ENCODE assay signal across 8 cellular contexts in genomic region chr6:21438986-21439352, GRCh38.
A peak's percentile ranks its signal among the peaks of the same experiment; 100 is the strongest.
DNase-seq lines count a peak whose midpoint lies in the region; ATAC-seq lines count a peak whose summit lies in the region.

No MANE protein-coding gene starts in this region.

- ATAC-seq in GM19035 (IDR thresholded peaks at IDR 0.05; ENCODE audit: unreplicated experiment), result peak; percentile 37
- ATAC-seq in HG02763 (IDR thresholded peaks at IDR 0.05; ENCODE audit: unreplicated experiment), result peak; percentile 59

- DNase-seq in MV-4-11 (lab: John Stamatoyannopoulos, UW) (peak; percentile 86), kidney tubule cell (ENCODE audit: low spot score) (peak; percentile 22), DMS79 treated with DMSO at 0.1 percent for 48 hours (lab: John Stamatoyannopoulos, UW) (no peak), NCI-H187 (lab: John Stamatoyannopoulos, UW) (no peak), NK-92 (lab: John Stamatoyannopoulos, UW; ENCODE audit: unreplicated experiment) (no peak)
- DNase-seq in stimulated activated CD4-positive, alpha-beta T cell treated with anti-CD3 and anti-CD28 coated beads, Interleukin-15, amount 100 ng/mL, for 24 hours, result no peak

Comparison
In these comparisons a context has a peak if more than half of its experiments do, and no peak if none do; other contexts are left out.
1. DNase-seq: peak in MV-4-11 (single experiment) and kidney tubule cell (single experiment); none in DMS79 treated with DMSO at 0.1 percent for 48 hours (single experiment), NCI-H187 (0 of 2), stimulated activated CD4-positive, alpha-beta T cell treated with anti-CD3 and anti-CD28 coated beads, Interleukin-15, amount 100 ng/mL, for 24 hours (single experiment) and NK-92 (single experiment).